In genomic region chr12:15206338-15206737, GRCh38 we compare ENCODE assay signal across 28 cellular contexts. TPM values are rescaled to one million over a fixed set of nuclear protein-coding genes. Genes with fewer than 3 reads are reported as not detected.
DNase-seq lines count a peak whose midpoint lies in the region; ATAC-seq, FAIRE-seq and TF ChIP-seq lines count a peak whose summit lies in the region.
"Had no signal": no experiment of that assay in that cellular context is flagged by ENCODE, and none has a peak within 500 bp of the region (broad histone marks: within the 10 kb centered on the region; RNA-seq: fewer than 3 reads in every experiment).

No MANE protein-coding gene starts in this region.

- TF ChIP-seq POLR2A in heart left ventricle (IDR thresholded peaks at IDR 0.05) (no peak), uterus (IDR thresholded peaks at IDR 0.05) (no peak), thyroid gland (IDR thresholded peaks at IDR 0.05) (no peak)

- TF ChIP-seq CTCF in heart left ventricle (IDR thresholded peaks at IDR 0.05) (no peak), kidney (IDR thresholded peaks at IDR 0.05; ENCODE audit: borderline replicate concordance, extremely low read depth, insufficient read depth) (no peak), uterus (IDR thresholded peaks at IDR 0.05) (no peak), thyroid gland (IDR thresholded peaks at IDR 0.05) (no peak)

- H3K4me3 ChIP-seq in heart left ventricle: no peak overlapping the region
- no peak overlapping the region for H3K4me3 ChIP-seq in kidney (ENCODE audit: low read length in 2 of 2)
- H3K4me3 ChIP-seq in rectal smooth muscle tissue (ENCODE audit: low read length): no peak overlapping the region
- H3K4me3 ChIP-seq in uterus: no peak overlapping the region
- H3K4me3 ChIP-seq in thyroid gland (replicated peaks in 1 of 3): no peak overlapping the region
- H3K4me3 ChIP-seq: dorsolateral prefrontal cortex had no signal

- no peak for FAIRE-seq in kidney (lab: Jason Lieb, UNC)
- FAIRE-seq: islet of Langerhans had no signal

- peaks cover 0 to 42% (median 0%) of the 10 kb centered on the region in 12 donors for H3K4me1 ChIP-seq in heart left ventricle
- peaks cover 4 to 5% of the 10 kb centered on the region in 2 donors for H3K4me1 ChIP-seq in kidney (ENCODE audit: control insufficient read depth in 1 of 2, insufficient read depth in 1 of 2, low read depth in 1 of 2, low read length in 2 of 2)
- peaks cover 34% of the 10 kb centered on the region for H3K4me1 ChIP-seq in rectal smooth muscle tissue (ENCODE audit: control insufficient read depth, insufficient read depth, low read length)
- H3K4me1 ChIP-seq in uterus: peaks cover 17 to 36% of the 10 kb centered on the region in 2 donors
- no peaks in the 10 kb centered on the region for H3K4me1 ChIP-seq in thyroid gland

- 62 to 81% (median 75%) methylated on average over 4 of the region's 4 CpGs for WGBS in heart left ventricle, 4 donors
- WGBS in thyroid gland, 2 donors: 65 to 69% methylated on average over 4 of the region's 4 CpGs

- ATAC-seq in heart left ventricle (no peak), Right ventricle myocardium superior (ENCODE audit: poor library complexity) (no peak), HG02571 (IDR thresholded peaks at IDR 0.05; ENCODE audit: unreplicated experiment) (no peak)
- ATAC-seq: activated T-cell treated with anti-CD3 and anti-CD28 coated beads, Interleukin-2, amount 50 U/mL, for 4 hours; HCT116 had no signal

- intact Hi-C loops in heart left ventricle (cut with DNase I): loop anchor here in 1 of 10 donors (5.0 kb wide), 1 partner anchor 39 kb away; no protein-coding TSS in a partner anchor
- intact Hi-C loops in Right ventricle myocardium superior (cut with DNase I): no loop called here
- intact Hi-C loops in kidney (cut with DNase I): no loop called here
- intact Hi-C loops in uterus (cut with DNase I; ENCODE audit: low total_unique reads): no loop called here
- intact Hi-C loops in thyroid gland (cut with DNase I): no loop called here

- H3K27me3 ChIP-seq in heart left ventricle (no peaks in the 10 kb centered on the region), rectal smooth muscle tissue (ENCODE audit: control insufficient read depth, insufficient read depth, low read length) (no peaks in the 10 kb centered on the region), uterus (no peaks in the 10 kb centered on the region), thyroid gland (no peaks in the 10 kb centered on the region)
- H3K27me3 ChIP-seq: dorsolateral prefrontal cortex had no signal

- H3K9ac ChIP-seq in kidney (ENCODE audit: low read length in 2 of 2) (no peak overlapping the region), rectal smooth muscle tissue (ENCODE audit: low read length) (no peak overlapping the region)

- H3K36me3 ChIP-seq in heart left ventricle (no peaks in the 10 kb centered on the region), kidney (ENCODE audit: control insufficient read depth in 1 of 2, insufficient read depth in 2 of 2, low read length in 2 of 2) (no peaks in the 10 kb centered on the region), rectal smooth muscle tissue (ENCODE audit: control insufficient read depth, insufficient read depth, low read length) (no peaks in the 10 kb centered on the region), uterus (no peaks in the 10 kb centered on the region), thyroid gland (no peaks in the 10 kb centered on the region)

- no peak for DNase-seq in heart left ventricle
- DNase-seq in Right ventricle myocardium superior: no peak
- no peak for DNase-seq in kidney
- no peak for DNase-seq in uterus
- DNase-seq in thyroid gland: no peak
- no peak for DNase-seq in EL
- DNase-seq: 8988T; activated naive CD4-positive, alpha-beta T cell; activated T-cell treated with anti-CD3 and anti-CD28 coated beads, Interleukin-2, amount 50 U/mL, for 4 hours; amniotic stem cell; caudate nucleus; CD8-positive, alpha-beta memory T cell; DMS153; dorsolateral prefrontal cortex; GF-D8; hippocampal formation; Karpas-422; MV-4-11; naive B cell; NCI-H1694; NCI-H2171; NCI-H526 treated with DMSO at 0.1 percent for 48 hours; occipital lobe; substantia nigra had no signal

- H3K9me3 ChIP-seq in heart left ventricle (peaks cover 0 to 5% (median 0%) of the 10 kb centered on the region in 12 donors), kidney (ENCODE audit: control insufficient read depth in 1 of 2, low read length in 2 of 2) (peaks cover 0 to 8% of the 10 kb centered on the region in 2 donors), uterus (no peaks in the 10 kb centered on the region), thyroid gland (no peaks in the 10 kb centered on the region)

- H3K27ac ChIP-seq in heart left ventricle: peak overlapping the region in 10 of 12 donors; percentile 27 to 80 (median 60)
- peak overlapping the region; percentile 59 to 84 for H3K27ac ChIP-seq in kidney (ENCODE audit: low read depth in 2 of 2, low read length in 2 of 2)
- peak overlapping the region; percentile 58 for H3K27ac ChIP-seq in rectal smooth muscle tissue (ENCODE audit: low read depth, low read length)
- H3K27ac ChIP-seq in uterus: peak overlapping the region; percentile 83 to 95
- peak overlapping the region in 1 of 3 donors; percentile 2 for H3K27ac ChIP-seq in thyroid gland
- H3K27ac ChIP-seq: dorsolateral prefrontal cortex had no signal

RNA-seq across cellular contexts. Expression of gene RERG, which starts 14.9 kb away (rescaled TPM):
- total RNA-seq in heart left ventricle (10 to 100 TPM in 1 of 9 donors, 1 to 10 TPM in 8; 2.9 to 17.7 (median 4.2) TPM), Right ventricle myocardium superior (4.1 TPM), kidney (44.7 TPM), uterus (100 to 1,000 TPM in 3 of 4 donors, 10 to 100 TPM in 1; 61.6 to 236 (median 150) TPM), thyroid gland (10 to 100 TPM in 1 of 4 donors, 1 to 10 TPM in 3; 2.7 to 13.2 (median 4.9) TPM)
- polyA plus RNA-seq in heart left ventricle (1 to 10 TPM; 3.7 to 5.3 TPM), kidney (ENCODE audit: insufficient read depth, low read depth, low replicate concordance) (29.3 TPM)
- total RNA-seq: CD8-positive, alpha-beta memory T cell had no signal
- polyA plus RNA-seq: CD8-positive, alpha-beta memory T cell had no signal
